In the genomic region with DNA sequence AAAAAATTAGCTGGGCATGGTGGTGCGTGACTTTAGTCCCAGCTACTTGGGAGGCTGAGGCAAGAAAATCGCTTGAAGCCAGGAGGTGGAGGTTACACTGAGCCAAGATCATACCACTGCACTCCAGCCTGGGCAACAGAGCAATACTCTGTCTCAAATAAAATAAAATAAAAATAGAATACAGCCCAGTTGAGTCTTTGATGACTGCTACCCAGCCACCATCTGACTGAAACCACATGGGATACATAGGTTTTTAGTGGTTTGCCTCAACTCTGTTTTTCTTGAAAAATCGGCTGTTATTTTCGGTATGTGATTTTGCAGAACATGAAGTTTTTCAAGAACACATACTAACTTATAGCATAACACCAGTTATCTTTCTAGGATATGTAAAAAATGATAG, we compare ENCODE assay signal across 19 cellular contexts.
"Had no signal": no experiment of that assay in that cellular context is flagged by ENCODE, and none has a peak within 500 bp of the region (broad histone marks: within the 10 kb centered on the region; RNA-seq: fewer than 3 reads in every experiment).

No MANE protein-coding gene starts in this region.

- H3K27ac ChIP-seq: SK-N-MC had no signal

- H3K4me3 ChIP-seq: SJSA1, SK-N-MC had no signal

- H3K9me3 ChIP-seq: SJSA1 had no signal

- DNase-seq: Kasumi-1, KG1, MM.1S, NCI-H1105, NCI-H1417, NCI-H146, NCI-H1694 treated with DMSO at 0.1 percent for 48 hours, NCI-H1930, NCI-H2081, NCI-H2107, NCI-H2227 treated with DMSO at 0.1 percent for 48 hours, NCI-H524, NCI-H526 treated with DMSO at 0.1 percent for 48 hours, NCI-H748 treated with DMSO at 0.1 percent for 48 hours, Right ventricle myocardium superior, RPMI8226, SIG-M5 had no signal

- H3K27me3 ChIP-seq: SJSA1 had no signal
